Comparison of ENCODE assay signal across 9 cellular contexts in the genomic region with DNA sequence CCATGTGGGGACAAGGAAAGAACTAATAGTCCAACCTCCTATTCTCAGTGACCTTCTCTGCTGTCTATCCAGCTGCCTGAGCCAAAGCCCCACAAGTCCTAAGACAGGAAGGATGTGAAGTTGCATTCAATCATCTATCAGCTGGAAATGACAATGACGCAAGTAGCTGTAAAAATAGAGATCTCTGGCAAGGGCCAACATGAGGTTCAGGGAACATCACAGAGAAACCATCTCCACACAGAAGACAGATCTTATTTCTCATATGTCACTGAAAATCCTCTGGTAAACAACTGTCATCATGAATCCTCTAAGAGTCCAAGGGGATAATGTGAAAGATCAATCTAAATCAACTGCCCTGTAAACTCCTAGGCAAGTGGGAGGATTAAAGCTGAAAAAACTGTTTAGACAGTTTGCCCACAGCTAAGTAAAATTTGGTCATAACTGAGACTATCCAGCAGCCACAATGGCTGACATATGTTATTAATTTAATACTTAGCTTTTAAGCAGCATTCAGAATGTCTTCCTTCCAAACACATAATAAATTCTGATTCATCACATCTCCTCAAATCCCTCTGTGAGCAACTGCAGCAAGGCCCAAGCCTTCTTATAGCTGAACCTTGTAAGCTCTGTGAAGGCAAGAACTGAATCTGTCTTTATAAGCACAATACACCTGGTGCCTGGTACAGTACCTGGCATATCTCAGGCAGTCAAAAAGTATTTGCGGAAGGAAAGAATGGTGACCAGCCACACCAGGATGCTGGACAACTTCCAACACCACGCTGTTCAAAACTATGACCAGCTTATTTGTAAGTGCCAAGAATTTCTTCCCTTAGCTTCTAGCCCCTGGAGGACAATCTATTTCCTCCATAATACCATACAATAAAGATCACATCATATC. TPM values are rescaled to one million over a fixed set of nuclear protein-coding genes. Genes with fewer than 3 reads are reported as not detected.
A peak's percentile ranks its signal among the peaks of the same experiment; 100 is the strongest.
DNase-seq lines count a peak whose midpoint lies in the region; ATAC-seq and TF ChIP-seq lines count a peak whose summit lies in the region.
"Had no signal": no experiment of that assay in that cellular context is flagged by ENCODE, and none has a peak within 500 bp of the region (broad histone marks: within the 10 kb centered on the region; RNA-seq: fewer than 3 reads in every experiment).

No MANE protein-coding gene starts in this region.

- H3K27me3 ChIP-seq in IMR-90 (ENCODE audit: control insufficient read depth, insufficient read depth, low read length), result no peaks in the 10 kb centered on the region
- no peaks in the 10 kb centered on the region for H3K27me3 ChIP-seq in stomach

- H3K4ac ChIP-seq in IMR-90 (ENCODE audit: low read depth, low read length), result no peak overlapping the region

- TF ChIP-seq EP300 in stomach (IDR thresholded peaks at IDR 0.05), result peak; percentile 71

- TF ChIP-seq POLR2A in IMR-90 (IDR thresholded peaks at IDR 0.05; ENCODE audit: low read depth, low read length), result no peak
- TF ChIP-seq POLR2A in stomach (IDR thresholded peaks at IDR 0.05), result no peak

- H2AK9ac ChIP-seq in IMR-90 (replicated peaks; ENCODE audit: low read depth, low read length, poor library complexity), result no peak overlapping the region

- CTCF ChIA-PET in IMR-90 (lab: Yijun Ruan, JAX), result interaction anchor here (0.9 kb wide), 1 partner anchor 21 kb away, joined by 3 read pairs; no protein-coding TSS in a partner anchor

- WGBS in IMR-90 (ENCODE audit: extremely low coverage in 2 of 2, insufficient read length in 1 of 2), 2 experiments, result 62% methylated on average over 2 of the region's 3 CpGs; no CpG with 5 or more reads in 1 of the 2 experiments
- 33 to 50% (median 37%) methylated on average over 3 of the region's 3 CpGs for WGBS in stomach, 5 donors

- no peak overlapping the region for H4K91ac ChIP-seq in IMR-90 (ENCODE audit: insufficient read depth, low read depth, low read length)

- no peak for TF ChIP-seq RAD21 in IMR-90 (IDR thresholded peaks at IDR 0.05; ENCODE audit: low read length)

- H3K9ac ChIP-seq in IMR-90 (ENCODE audit: low read depth, low read length), result no peak overlapping the region

- H3K14ac ChIP-seq in IMR-90 (replicated peaks; ENCODE audit: low read depth, low read length), result no peak overlapping the region

- H3K36me3 ChIP-seq in IMR-90 (ENCODE audit: control insufficient read depth, insufficient read depth, low read length) (no peaks in the 10 kb centered on the region; the same call in 1 of the 2 replicates), stomach (peaks cover 0 to 3% (median 0%) of the 10 kb centered on the region in 4 donors)

- peaks cover 3% of the 10 kb centered on the region; the same call in 1 of the 2 replicates for H4K20me1 ChIP-seq in IMR-90 (ENCODE audit: insufficient read depth, low read length)

- no TSS peak for BruUV-seq in IMR-90 (replicated peaks; lab: Mats Ljungman, UMichigan)

- peak overlapping the region; percentile 66 for H2BK5ac ChIP-seq in IMR-90 (ENCODE audit: low read depth, low read length, poor library complexity, severe bottlenecking)

- ATAC-seq in IMR-90 (ENCODE audit: low read depth), result peak; percentile 76

- H2BK120ac ChIP-seq in IMR-90 (ENCODE audit: low read depth, low read length), result no peak overlapping the region

- H3K4me3 ChIP-seq in IMR-90 (ENCODE audit: insufficient read depth, low read depth, low read length) (no peak overlapping the region), stomach (no peak overlapping the region)

- H3K18ac ChIP-seq in IMR-90 (ENCODE audit: low read depth, low read length), result peak overlapping the region; percentile 67; the same call in 1 of the 2 replicates

- no peak overlapping the region for H2AFZ ChIP-seq in IMR-90 (replicated peaks; ENCODE audit: low read length, poor library complexity)

- peak overlapping the region; percentile 26; the same call in 1 of the 2 replicates for H4K5ac ChIP-seq in IMR-90 (ENCODE audit: low read depth, low read length)

- 0 out of 2 replicates have a peak, but pooled peaks cover 3% of the 10 kb centered on the region for H3K9me1 ChIP-seq in IMR-90 (ENCODE audit: insufficient read depth, low read length)

- H3K23ac ChIP-seq in IMR-90 (ENCODE audit: low read depth, low read length), result no peak overlapping the region

- H3K79me1 ChIP-seq in IMR-90 (ENCODE audit: low read depth in 1 of 2, low read length in 2 of 2), result peaks cover 3 to 10% of the 10 kb centered on the region in 2 experiments; a peak in 2 of 4 replicates

- no peak overlapping the region for H4K8ac ChIP-seq in IMR-90 (ENCODE audit: low read depth in 2 of 2, low read length in 2 of 2)

- no peak overlapping the region for H3K56ac ChIP-seq in IMR-90 (ENCODE audit: extremely low read depth, insufficient read depth, low read length)

- no peak overlapping the region; the same call in 1 of the 2 replicates for H2BK20ac ChIP-seq in IMR-90 (ENCODE audit: low read depth, low read length)

- TF ChIP-seq CTCF in IMR-90 (conservative IDR thresholded peaks at IDR 0.05; ENCODE audit: low read depth, low read length), result no peak
- TF ChIP-seq CTCF in stomach (IDR thresholded peaks at IDR 0.05), result no peak

- POLR2A ChIA-PET in IMR-90 (lab: Charles Lee; ENCODE audit: unreplicated experiment), result interaction anchor here (0.9 kb wide), 1 partner anchor 13 kb away, joined by 3 read pairs; no protein-coding TSS in a partner anchor

- peak; percentile 82 for DNase-seq in IMR-90
- peak; percentile 66 for DNase-seq in astrocyte of the hippocampus (ENCODE audit: low read depth, low spot score)
- DNase-seq in hepatic stellate cell (ENCODE audit: low spot score), result peak; percentile 17
- peak; percentile 65 for DNase-seq in stomach
- DNase-seq in head of caudate nucleus, result no peak
- DNase-seq in posterior cingulate gyrus, result no peak
- no peak for DNase-seq in stimulated activated CD8-positive, alpha-beta memory T cell treated with anti-CD3 and anti-CD28 coated beads, Interleukin-4, amount 100 ng/mL, for 48 hours
- no peak for DNase-seq in HK-2 (ENCODE audit: unreplicated experiment)
- DNase-seq: endodermal cell had no signal

- H2AK5ac ChIP-seq in IMR-90 (ENCODE audit: low read depth, low read length), result no peak overlapping the region

- H2BK15ac ChIP-seq in IMR-90 (ENCODE audit: low read depth, low read length), result no peak overlapping the region

- H3K9me3 ChIP-seq in IMR-90 (ENCODE audit: control insufficient read depth, insufficient read depth, low read length) (no peaks in the 10 kb centered on the region), stomach (no peaks in the 10 kb centered on the region)

- in situ Hi-C loops in IMR-90 (cut with MboI; ENCODE audit: low sequenced_read_pairs), result no loop called here

- intact Hi-C loops in IMR-90 (cut with micrococcal nuclease) (loop anchor here (5.0 kb wide), 1 partner anchor 37 kb away; no protein-coding TSS in a partner anchor), stomach (cut with DNase I; ENCODE audit: low total_unique reads) (no loop called here), head of caudate nucleus (cut with DNase I) (no loop called here), posterior cingulate gyrus (cut with DNase I) (no loop called here)

- dilution Hi-C loops in IMR-90 (cut with HindIII; ENCODE audit: low sequenced_read_pairs, unreplicated experiment), result no loop called here

- H3K27ac ChIP-seq in IMR-90 (ENCODE audit: insufficient read depth, low read length), result peak overlapping the region; percentile 18; the same call in 1 of the 2 replicates
- peak overlapping the region; percentile 49 to 72 (median 62) for H3K27ac ChIP-seq in stomach

- H3K4me2 ChIP-seq in IMR-90 (ENCODE audit: low read depth, low read length), result peak overlapping the region; percentile 53; the same call in 1 of the 2 replicates

- H3K4me1 ChIP-seq in IMR-90 (ENCODE audit: control insufficient read depth, insufficient read depth, low read length) (peaks cover 14% of the 10 kb centered on the region), stomach (peaks cover 5 to 45% (median 33%) of the 10 kb centered on the region in 4 donors)

TF ChIP-seq in IMR-90, 13 proteins besides CTCF, POLR2A, EP300 and RAD21 (continues in another document):
- TF ChIP-seq, protein P1, sequence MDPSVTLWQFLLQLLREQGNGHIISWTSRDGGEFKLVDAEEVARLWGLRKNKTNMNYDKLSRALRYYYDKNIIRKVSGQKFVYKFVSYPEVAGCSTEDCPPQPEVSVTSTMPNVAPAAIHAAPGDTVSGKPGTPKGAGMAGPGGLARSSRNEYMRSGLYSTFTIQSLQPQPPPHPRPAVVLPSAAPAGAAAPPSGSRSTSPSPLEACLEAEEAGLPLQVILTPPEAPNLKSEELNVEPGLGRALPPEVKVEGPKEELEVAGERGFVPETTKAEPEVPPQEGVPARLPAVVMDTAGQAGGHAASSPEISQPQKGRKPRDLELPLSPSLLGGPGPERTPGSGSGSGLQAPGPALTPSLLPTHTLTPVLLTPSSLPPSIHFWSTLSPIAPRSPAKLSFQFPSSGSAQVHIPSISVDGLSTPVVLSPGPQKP (IDR thresholded peaks at IDR 0.05; ENCODE audit: borderline replicate concordance, low read depth, low read length), result no peak
- TF ChIP-seq MXI1 (IDR thresholded peaks at IDR 0.05; ENCODE audit: borderline replicate concordance, low read depth, low read length) (no peak), RFX5 (IDR thresholded peaks at IDR 0.05; ENCODE audit: low read depth, low read length) (no peak)

RNA-seq across cellular contexts. Expression of a gene that starts 52.0 kb away (rescaled TPM):
- 35.7 and 44.7 TPM in 2 replicates for total RNA-seq in IMR-90 (2012; rRNA removed)
- 18.2 and 20.7 TPM in 2 replicates for polyA plus RNA-seq in IMR-90 (2012; rRNA removed)
- 7.4 and 10.6 TPM in 2 replicates for polyA plus RNA-seq in IMR-90 (2012; cell fraction: cytosol; rRNA removed)
- polyA plus RNA-seq in IMR-90 (2012; cell fraction: nucleus; rRNA removed; ENCODE audit: low replicate concordance), result 10.9 and 48.7 TPM in 2 replicates
- 10 to 100 TPM; 19.7 to 53.7 (median 32.4) TPM for total RNA-seq in stomach
- polyA plus RNA-seq in stomach, result 10 to 100 TPM; 11.9 to 29.2 (median 13.0) TPM

RNA-seq across cellular contexts. Expression of a gene that starts 53.2 kb away (rescaled TPM):
- 52.8 and 62.9 TPM in 2 replicates for total RNA-seq in IMR-90 (2012; rRNA removed)
- polyA plus RNA-seq in IMR-90 (2012; rRNA removed), result 22.4 and 23.0 TPM in 2 replicates
- 7.2 and 16.0 TPM in 2 replicates for polyA plus RNA-seq in IMR-90 (2012; cell fraction: cytosol; rRNA removed)
- 4.4 and 27.4 TPM in 2 replicates for polyA plus RNA-seq in IMR-90 (2012; cell fraction: nucleus; rRNA removed; ENCODE audit: low replicate concordance)
- 10 to 100 TPM in 4 of 5 donors, 1 to 10 TPM in 1; 5.5 to 71.2 (median 41.1) TPM for total RNA-seq in stomach
- 10 to 100 TPM in 2 of 3 donors, 1 to 10 TPM in 1; 9.6 to 15.3 (median 13.3) TPM for polyA plus RNA-seq in stomach

RNA-seq across cellular contexts. Expression of a gene that starts 59.6 kb away (rescaled TPM):
- 3.0 and 3.3 TPM in 2 replicates for total RNA-seq in IMR-90 (2012; rRNA removed)
- polyA plus RNA-seq in IMR-90 (2012; rRNA removed), result 1.3 and 1.7 TPM in 2 replicates
- 0.51 and 0.83 TPM in 2 replicates for polyA plus RNA-seq in IMR-90 (2012; cell fraction: cytosol; rRNA removed)
- 0.48 and 1.6 TPM in 2 replicates for polyA plus RNA-seq in IMR-90 (2012; cell fraction: nucleus; rRNA removed; ENCODE audit: low replicate concordance)
- 1 to 10 TPM in 2 of 5 donors, under 1 TPM in 1, not detected in 2; 0.29 to 4.3 (median 2.2) TPM for total RNA-seq in stomach
- polyA plus RNA-seq in stomach, result 1 to 10 TPM in 2 of 3 donors, under 1 TPM in 1; 0.95 to 1.7 (median 1.4) TPM

RNA-seq across cellular contexts. Expression of a gene that starts 59.9 kb away (rescaled TPM):
- total RNA-seq in IMR-90 (2012; rRNA removed) (8.9 and 10.2 TPM in 2 replicates), stomach (10 to 100 TPM in 1 of 5 donors, 1 to 10 TPM in 3, not detected in 1; 3.9 to 51.9 (median 5.3) TPM)
- polyA plus RNA-seq in IMR-90 (2012; rRNA removed) (17.0 and 19.9 TPM in 2 replicates), stomach (10 to 100 TPM; 40.2 to 50.7 (median 40.7) TPM)
- polyA plus RNA-seq in IMR-90 (2012; cell fraction: cytosol; rRNA removed), result 12.8 and 19.3 TPM in 2 replicates
- polyA plus RNA-seq in IMR-90 (2012; cell fraction: nucleus; rRNA removed; ENCODE audit: low replicate concordance), result 1.6 and 6.8 TPM in 2 replicates

Comparison
In these comparisons a context has a peak if more than half of its experiments do, and no peak if none do; other contexts are left out.
1. DNase-seq: peak in IMR-90 (single experiment), astrocyte of the hippocampus (single experiment), hepatic stellate cell (single experiment) and stomach (single experiment); none in head of caudate nucleus (0 of 42), posterior cingulate gyrus (0 of 10), stimulated activated CD8-positive, alpha-beta memory T cell treated with anti-CD3 and anti-CD28 coated beads, Interleukin-4, amount 100 ng/mL, for 48 hours (single experiment) and HK-2 (single experiment).